In genomic region chr10:91163709-91164474, GRCh38 we compare ENCODE assay signal across 8 cellular contexts. TPM values are rescaled to one million over a fixed set of nuclear protein-coding genes. Genes with fewer than 3 reads are reported as not detected.
DNase-seq lines count a peak whose midpoint lies in the region; ATAC-seq and TF ChIP-seq lines count a peak whose summit lies in the region.

No MANE protein-coding gene starts in this region.

- intact Hi-C loops in Right ventricle myocardium superior (cut with DNase I) (loop anchor here (10.0 kb wide), 1 partner anchor 61 kb away; the partner anchor contains the start of gene PCGF5), tibial artery (cut with DNase I; ENCODE audit: low total_unique reads) (loop anchor here (10.0 kb wide), 2 partner anchors 61 to 119 kb away; partner anchors contain the start of gene PCGF5)

- H3K4me1 ChIP-seq in SJSA1 (replicated peaks) = peaks cover 23% of the 10 kb centered on the region
- peaks cover 2% of the 10 kb centered on the region for H3K4me1 ChIP-seq in parathyroid adenoma
- peaks cover 0 to 35% (median 19%) of the 10 kb centered on the region in 4 donors for H3K4me1 ChIP-seq in tibial artery

- peaks cover 10% of the 10 kb centered on the region for H3K36me3 ChIP-seq in SJSA1
- no peaks in the 10 kb centered on the region for H3K36me3 ChIP-seq in parathyroid adenoma (ENCODE audit: control insufficient read depth, insufficient read depth, low read length)
- H3K36me3 ChIP-seq in tibial artery = no peaks in the 10 kb centered on the region

- H3K27me3 Mint-ChIP-seq in activated naive CD8-positive, alpha-beta T cell treated with anti-CD3 and anti-CD28 coated beads, Interleukin-2, amount 10 ng/mL, durations not matched to agents 7 days and 5 days = no peaks in the 10 kb centered on the region

- ATAC-seq in HG03135 (IDR thresholded peaks at IDR 0.05; ENCODE audit: unreplicated experiment) = peak; percentile 27
- ATAC-seq in activated naive CD8-positive, alpha-beta T cell treated with anti-CD3 and anti-CD28 coated beads, Interleukin-2, amount 10 ng/mL, durations not matched to agents 7 days and 5 days (ENCODE audit: low read depth) = peak; percentile 48
- peak; percentile 49 for ATAC-seq in Right ventricle myocardium superior (ENCODE audit: poor library complexity)

- peak overlapping the region; percentile 93 for H3K4me3 Mint-ChIP-seq in activated naive CD8-positive, alpha-beta T cell treated with anti-CD3 and anti-CD28 coated beads, Interleukin-2, amount 10 ng/mL, durations not matched to agents 7 days and 5 days

- peak overlapping the region; percentile 81 for H3K9ac ChIP-seq in parathyroid adenoma

- peak overlapping the region; percentile 52 for H3K4me2 ChIP-seq in parathyroid adenoma (ENCODE audit: low read length)

- peak overlapping the region; percentile 92 for H3K27ac Mint-ChIP-seq in activated naive CD8-positive, alpha-beta T cell treated with anti-CD3 and anti-CD28 coated beads, Interleukin-2, amount 10 ng/mL, durations not matched to agents 7 days and 5 days

- peaks cover 5% of the 10 kb centered on the region for H3K36me3 Mint-ChIP-seq in activated naive CD8-positive, alpha-beta T cell treated with anti-CD3 and anti-CD28 coated beads, Interleukin-2, amount 10 ng/mL, durations not matched to agents 7 days and 5 days

- peaks cover 9% of the 10 kb centered on the region for H3K79me2 ChIP-seq in parathyroid adenoma

- H3K4me1 Mint-ChIP-seq in activated naive CD8-positive, alpha-beta T cell treated with anti-CD3 and anti-CD28 coated beads, Interleukin-2, amount 10 ng/mL, durations not matched to agents 7 days and 5 days = peaks cover 24% of the 10 kb centered on the region

- H3K9me3 Mint-ChIP-seq in activated naive CD8-positive, alpha-beta T cell treated with anti-CD3 and anti-CD28 coated beads, Interleukin-2, amount 10 ng/mL, durations not matched to agents 7 days and 5 days = peaks cover 2% of the 10 kb centered on the region

- TF ChIP-seq CTCF in parathyroid adenoma (IDR thresholded peaks at IDR 0.05) (no peak), tibial artery (IDR thresholded peaks at IDR 0.05) (no peak)

- POLR2A ChIA-PET in activated naive CD8-positive, alpha-beta T cell treated with anti-CD3 and anti-CD28 coated beads, Interleukin-2, amount 10 ng/mL, durations not matched to agents 7 days and 5 days (lab: Charles Lee) = interaction anchor here (0.6 to 3.2 kb wide), 25 partner anchors 9 to 1685 kb away, joined by 3 to 51 read pairs (median 4); partner anchors contain the start of genes EXOC6, PCGF5 and TNKS2

- H3K27me3 ChIP-seq in SJSA1 (replicated peaks) (no peaks in the 10 kb centered on the region), parathyroid adenoma (ENCODE audit: control insufficient read depth, insufficient read depth, low read length) (no peaks in the 10 kb centered on the region), tibial artery (no peaks in the 10 kb centered on the region)

- peak overlapping the region; percentile 97 for H3K4me3 ChIP-seq in SJSA1
- peak overlapping the region; percentile 81 for H3K4me3 ChIP-seq in parathyroid adenoma (ENCODE audit: low read depth, low read length)
- peak overlapping the region; percentile 64 to 95 for H3K4me3 ChIP-seq in tibial artery

- H2AFZ ChIP-seq in parathyroid adenoma = peak overlapping the region; percentile 88

- DNase-seq in NCI-H1105 treated with DMSO at 0.1 percent for 48 hours (lab: John Stamatoyannopoulos, UW) (peak; percentile 26), NCI-H1105 (lab: John Stamatoyannopoulos, UW) (no peak), SJSA1 (ENCODE audit: low read depth in 1 of 2, low spot score in 2 of 2) (peak; percentile 73 to 87), Right ventricle myocardium superior (peak; percentile 68), tibial artery (peak; percentile 74 to 93)
- peak; percentile 69 for DNase-seq in activated naive CD8-positive, alpha-beta T cell treated with anti-CD3 and anti-CD28 coated beads, Interleukin-2, amount 10 ng/mL, durations not matched to agents 7 days and 5 days

- H3K27ac ChIP-seq in SJSA1 (peak overlapping the region; percentile 80), parathyroid adenoma (peak overlapping the region; percentile 85), tibial artery (peak overlapping the region; percentile 92 to 100)

- no peaks in the 10 kb centered on the region; the same call in 1 of the 2 replicates for H3K9me3 ChIP-seq in SJSA1 (replicated peaks)
- H3K9me3 ChIP-seq in parathyroid adenoma (ENCODE audit: control insufficient read depth, low read length) = no peaks in the 10 kb centered on the region
- H3K9me3 ChIP-seq in tibial artery = no peaks in the 10 kb centered on the region

RNA-seq across cellular contexts. Expression of gene PCGF5, which starts 56.6 kb away (rescaled TPM):
- 16.7 and 32.1 TPM in 2 replicates for total RNA-seq in SJSA1 (2014; rRNA removed; shearing (Covaris generic))
- 10 to 100 TPM; 51.6 to 52.5 TPM for total RNA-seq in activated naive CD8-positive, alpha-beta T cell treated with anti-CD3 and anti-CD28 coated beads, Interleukin-2, amount 10 ng/mL, durations not matched to agents 7 days and 5 days
- total RNA-seq in Right ventricle myocardium superior = 56.0 TPM
